In the genomic region with DNA sequence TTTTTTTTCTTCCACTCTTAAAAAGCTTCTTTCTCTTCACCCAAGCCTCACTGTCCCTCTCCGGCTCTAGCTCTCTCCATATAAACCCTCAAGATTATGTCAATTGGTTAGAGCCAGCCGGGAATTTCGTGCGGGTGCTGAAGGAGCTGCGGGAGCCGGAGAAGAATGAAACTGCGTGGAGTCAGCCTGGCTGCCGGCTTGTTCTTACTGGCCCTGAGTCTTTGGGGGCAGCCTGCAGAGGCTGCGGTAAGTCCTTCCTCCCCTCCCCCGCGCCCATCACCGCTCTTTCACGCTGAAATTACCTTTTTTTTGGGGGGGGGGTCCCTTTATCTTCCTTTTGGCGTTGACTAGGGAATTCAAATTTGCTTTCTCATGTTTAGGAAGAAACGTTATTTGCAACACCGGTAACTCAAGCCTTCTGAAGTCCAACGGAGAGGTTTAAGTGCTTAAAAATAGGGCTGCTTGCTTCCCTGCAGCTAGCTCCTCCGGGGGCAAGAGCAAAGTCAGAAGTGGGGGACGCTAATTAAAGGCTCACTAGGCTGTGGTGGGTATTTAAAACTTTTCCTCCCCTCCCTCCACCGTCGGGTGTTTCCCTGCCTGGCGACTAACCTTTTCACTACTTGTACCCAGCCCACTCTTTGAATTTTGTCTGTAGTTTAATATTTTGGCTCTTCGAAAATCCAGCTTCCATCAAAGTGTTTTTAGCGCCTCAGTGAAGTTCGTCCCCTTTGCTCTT, we compare ENCODE assay signal across 8 cellular contexts. TPM values are rescaled to one million over a fixed set of nuclear protein-coding genes. Genes with fewer than 3 reads are reported as not detected.
DNase-seq lines count a peak whose midpoint lies in the region; ATAC-seq and TF ChIP-seq lines count a peak whose summit lies in the region.

No MANE protein-coding gene starts in this region.

- H3K9ac ChIP-seq in duodenal mucosa (ENCODE audit: low read depth in 1 of 2, low read length in 2 of 2) = no peak overlapping the region

- H3K36me3 Mint-ChIP-seq in mesothelial cell of epicardium = peaks cover 9% of the 10 kb centered on the region

- no peaks in the 10 kb centered on the region for H3K36me3 ChIP-seq in duodenal mucosa (ENCODE audit: control insufficient read depth in 1 of 2, insufficient read depth in 2 of 2, low read length in 2 of 2)

- no peaks in the 10 kb centered on the region for H3K9me3 ChIP-seq in duodenal mucosa (ENCODE audit: control insufficient read depth in 1 of 2, low read length in 2 of 2)

- H3K27ac ChIP-seq in duodenal mucosa (ENCODE audit: low read depth, low read length) = no peak overlapping the region

- peak overlapping the region; percentile 96 for H3K27ac Mint-ChIP-seq in mesothelial cell of epicardium

- no peaks in the 10 kb centered on the region for H3K27me3 Mint-ChIP-seq in mesothelial cell of epicardium (ENCODE audit: low read depth)

- H3K4me3 Mint-ChIP-seq in mesothelial cell of epicardium = peak overlapping the region; percentile 98

- H3K9me3 Mint-ChIP-seq in mesothelial cell of epicardium = peaks cover 7% of the 10 kb centered on the region

- TF ChIP-seq CTCF in AG09309 (IDR thresholded peaks at IDR 0.05; ENCODE audit: control insufficient read depth, insufficient read depth, low read depth, low read length, missing control alignments) = no peak
- TF ChIP-seq CTCF in mesothelial cell of epicardium (IDR thresholded peaks at IDR 0.05; ENCODE audit: unreplicated experiment) = no peak

- ATAC-seq in esophagus mucosa (no peak), GM21360 (IDR thresholded peaks at IDR 0.05; ENCODE audit: unreplicated experiment) (no peak)

- peaks cover 57% of the 10 kb centered on the region for H3K4me1 Mint-ChIP-seq in mesothelial cell of epicardium

- peaks cover 4 to 5% of the 10 kb centered on the region in 2 donors for H3K27me3 ChIP-seq in duodenal mucosa (ENCODE audit: control insufficient read depth in 1 of 2, insufficient read depth in 2 of 2, low read length in 2 of 2)

- no peaks in the 10 kb centered on the region for H3K4me1 ChIP-seq in duodenal mucosa (ENCODE audit: control insufficient read depth in 1 of 2, insufficient read depth in 2 of 2, low read length in 2 of 2)

- peak overlapping the region; percentile 22 for H3K4me3 ChIP-seq in AG09309 (ENCODE audit: control insufficient read depth, low read depth, low read length)
- H3K4me3 ChIP-seq in duodenal mucosa (ENCODE audit: low read depth in 1 of 2, low read length in 2 of 2) = peak overlapping the region; percentile 58 to 67

- DNase-seq in AG09309 (ENCODE audit: low read depth) (no peak), LHCN-M2 (ENCODE audit: low read depth) (peak; percentile 23), mesothelial cell of epicardium (ENCODE audit: low spot score in 2 of 2, unreplicated experiment in 2 of 2) (peak; percentile 26 to 61), NK-92 (lab: John Stamatoyannopoulos, UW; ENCODE audit: unreplicated experiment) (no peak), NCI-H1930 (lab: John Stamatoyannopoulos, UW) (no peak)

RNA-seq across cellular contexts. Expression of a gene that starts 0.5 kb away (rescaled TPM):
- 20.7 and 23.3 TPM in 2 replicates for total RNA-seq in LHCN-M2 (2014; rRNA removed)
- polyA plus RNA-seq in LHCN-M2 (2012) = 13.1 TPM
- total RNA-seq in mesothelial cell of epicardium = 389 to 413 TPM (median 413 TPM) in 3 replicates
- total RNA-seq in esophagus mucosa = 18.9 TPM

RNA-seq across cellular contexts. Expression of a gene that starts 1.9 kb away (rescaled TPM):
- total RNA-seq in LHCN-M2 (2014; rRNA removed) = 0.75 and 0.83 TPM in 2 replicates
- polyA plus RNA-seq in LHCN-M2 (2012) = 0.50 TPM
- total RNA-seq in mesothelial cell of epicardium = 99.4 to 102 TPM (median 102 TPM) in 3 replicates
- 3.1 TPM for total RNA-seq in esophagus mucosa

Comparison
In these comparisons a context has a peak if more than half of its experiments do, and no peak if none do; other contexts are left out.
1. DNase-seq: peak in LHCN-M2 (single experiment) and mesothelial cell of epicardium (2 of 2); none in AG09309 (single experiment), NK-92 (single experiment) and NCI-H1930 (0 of 2).
2. RNA of a gene that starts 0.5 kb away (total RNA-seq): 389 to 413 TPM in mesothelial cell of epicardium; 20.7 to 23.3 TPM in LHCN-M2 and 18.9 TPM in esophagus mucosa (single experiment); every median in the first group is over 10 times any median in the second.
3. RNA of a gene that starts 1.9 kb away (total RNA-seq): 99.4 to 102 TPM in mesothelial cell of epicardium; 3.1 TPM in esophagus mucosa (single experiment) and 0.75 to 0.83 TPM in LHCN-M2; every median in the first group is over 10 times any median in the second.